11 cellular contexts compared by ENCODE assay signal in the genomic region with DNA sequence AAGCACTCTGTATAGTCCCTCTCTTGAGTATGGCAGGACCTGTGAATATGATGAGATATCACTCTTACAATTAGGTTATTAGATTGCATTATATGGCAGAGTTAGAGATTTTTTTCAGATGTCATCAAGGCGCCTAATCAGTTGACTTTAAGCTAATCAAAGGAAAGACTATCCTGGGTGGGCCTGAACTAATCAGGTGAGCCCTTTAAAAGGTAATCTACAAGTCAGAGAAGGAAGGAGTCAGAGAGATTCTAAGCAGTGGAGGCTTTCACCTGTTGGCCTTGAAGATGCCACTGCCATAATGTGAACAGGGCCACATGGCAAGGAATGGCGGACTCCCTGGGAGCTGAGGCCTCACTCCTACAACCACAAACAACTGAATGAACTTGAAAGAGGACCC.
"Had no signal": no experiment of that assay in that cellular context is flagged by ENCODE, and none has a peak within 500 bp of the region (broad histone marks: within the 10 kb centered on the region; RNA-seq: fewer than 3 reads in every experiment).

No MANE protein-coding gene starts in this region.

- H3K4me3 ChIP-seq: GM23248, GM23338, HAP-1 had no signal

- ATAC-seq: GM23338, HCT116 had no signal

- H3K9me3 ChIP-seq: HAP-1 had no signal

- FAIRE-seq: H1, H54 had no signal

- DNase-seq: GM23248, GOT3, H7, H9, HCEC 1CT, HFFc6 had no signal

- H3K4me1 ChIP-seq: HAP-1 had no signal

- H3K36me3 ChIP-seq: HAP-1 had no signal

- H2AFZ ChIP-seq: GM23248, GM23338 had no signal

- H3K27ac ChIP-seq: GM23248 had no signal

- H3K9ac ChIP-seq: GM23248 had no signal

- H3K4me2 ChIP-seq: GM23338 had no signal
